Comparison of ENCODE assay signal across 31 cellular contexts in the genomic region with DNA sequence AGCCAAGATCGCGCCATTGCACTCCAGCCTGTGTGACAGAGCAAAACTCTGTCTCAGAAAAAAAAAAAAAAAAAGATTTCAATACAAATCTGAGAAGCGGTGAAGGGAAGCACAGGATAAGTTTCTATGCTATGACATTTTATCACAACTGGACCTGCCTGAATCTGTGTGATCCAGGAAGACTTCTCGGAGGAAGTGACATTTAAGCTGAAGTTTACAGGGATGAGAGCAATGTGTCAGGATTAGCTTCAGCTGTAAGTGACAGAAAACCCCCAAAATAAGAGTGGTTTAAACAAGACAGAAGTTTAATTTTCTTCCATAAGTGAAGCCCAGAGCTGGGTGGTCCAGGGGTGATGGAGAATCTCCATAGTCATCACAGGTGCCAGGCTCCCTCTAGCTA.
"Had no signal": no experiment of that assay in that cellular context is flagged by ENCODE, and none has a peak within 500 bp of the region (broad histone marks: within the 10 kb centered on the region; RNA-seq: fewer than 3 reads in every experiment).

No MANE protein-coding gene starts in this region.

- H3K9me3 Mint-ChIP-seq: activated CD4-positive, alpha-beta memory T cell treated with anti-CD3 and anti-CD28 coated beads for 36 hours; activated CD4-positive, alpha-beta T cell treated with anti-CD3 and anti-CD28 coated beads, Interleukin-2, amount 10 ng/mL, durations not matched to agents 24 days and 14 days; activated naive CD4-positive, alpha-beta T cell treated with anti-CD3 and anti-CD28 coated beads, Interleukin-2, amount 10 ng/mL, durations not matched to agents 7 days and 5 days; activated naive CD4-positive, alpha-beta T cell treated with anti-CD3 and anti-CD28 coated beads, Interleukin-2, amount 50 U/mL, for 72 hours; activated naive CD8-positive, alpha-beta T cell treated with anti-CD3 and anti-CD28 coated beads, Interleukin-2, amount 10 ng/mL, durations not matched to agents 7 days and 5 days; activated T-helper 1 cell treated with anti-CD3 and anti-CD28 coated beads, Interleukin-12 subunit alpha, Interleukin-12 subunit beta, Interleukin-2, Interleukin-4 antibody, amounts not matched to agents 30 ng/mL and 10 ng/mL and 1 ng/mL, durations not matched to agents 14 hours and 24 hours and 36 hours; central memory CD8-positive, alpha-beta T cell; dendritic cell treated with granulocyte-macrophage colony-stimulating factor and Interleukin-4, amounts not matched to agents 40 ng/mL and 50 ng/mL, for 4 days; endodermal cell had no signal

- H3K27me3 Mint-ChIP-seq: activated CD4-positive, alpha-beta T cell treated with anti-CD3 and anti-CD28 coated beads for 36 hours had no signal

- DNase-seq: activated CD4-positive, alpha-beta memory T cell treated with anti-CD3 and anti-CD28 coated beads for 36 hours; activated CD4-positive, alpha-beta T cell treated with anti-CD3 and anti-CD28 coated beads for 36 hours; activated CD4-positive, alpha-beta T cell treated with anti-CD3 and anti-CD28 coated beads, Interleukin-2, amount 10 ng/mL, durations not matched to agents 24 days and 14 days; activated CD4-positive, CD25-positive, alpha-beta regulatory T cell; activated CD4-positive, CD25-positive, alpha-beta regulatory T cell treated with anti-CD3 and anti-CD28 coated beads, Interleukin-2, amount 50 U/mL, for 72 hours; activated CD8-positive, alpha-beta memory T cell treated with anti-CD3 and anti-CD28 coated beads, Interleukin-2, amount 10 ng/mL, durations not matched to agents 7 days and 5 days; activated CD8-positive, alpha-beta memory T cell treated with anti-CD3 and anti-CD28 coated beads, Interleukin-2, amount 50 U/mL, for 4 hours; activated CD8-positive, alpha-beta T cell treated with anti-CD3 and anti-CD28 coated beads, Interleukin-2, amount 10 ng/mL, durations not matched to agents 7 days and 5 days; activated gamma-delta T cell; activated naive CD4-positive, alpha-beta T cell; activated naive CD4-positive, alpha-beta T cell treated with anti-CD3 and anti-CD28 coated beads, Interleukin-2, amount 10 ng/mL, durations not matched to agents 7 days and 5 days; activated naive CD8-positive, alpha-beta T cell treated with anti-CD3 and anti-CD28 coated beads, Interleukin-2, amount 10 ng/mL, durations not matched to agents 7 days and 5 days; activated T-cell treated with anti-CD3 and anti-CD28 coated beads, Interleukin-2, amount 50 U/mL, for 1 hour; activated T-cell treated with anti-CD3 and anti-CD28 coated beads, Interleukin-2, amount 50 U/mL, for 48 hours; brain microvascular endothelial cell; effector memory CD4-positive, alpha-beta T cell; endodermal cell; foreskin fibroblast; SW 1271; T-helper 1 cell; T-helper 2 cell had no signal

- ATAC-seq: activated CD4-positive, alpha-beta T cell treated with anti-CD3 and anti-CD28 coated beads for 36 hours; activated CD8-positive, alpha-beta memory T cell treated with anti-CD3 and anti-CD28 coated beads, Interleukin-2, amount 10 ng/mL, durations not matched to agents 7 days and 5 days; activated CD8-positive, alpha-beta T cell treated with anti-CD3 and anti-CD28 coated beads, Interleukin-2, amount 10 ng/mL, durations not matched to agents 7 days and 5 days; activated naive CD4-positive, alpha-beta T cell treated with anti-CD3 and anti-CD28 coated beads, Interleukin-2, amount 50 U/mL, for 72 hours; esophagus mucosa had no signal

- H3K4me3 Mint-ChIP-seq: activated CD4-positive, alpha-beta memory T cell treated with anti-CD3 and anti-CD28 coated beads for 36 hours; activated CD4-positive, alpha-beta T cell treated with anti-CD3 and anti-CD28 coated beads for 36 hours; activated CD4-positive, alpha-beta T cell treated with anti-CD3 and anti-CD28 coated beads, Interleukin-2, amount 10 ng/mL, durations not matched to agents 24 days and 14 days; activated CD8-positive, alpha-beta memory T cell treated with anti-CD3 and anti-CD28 coated beads, Interleukin-2, amount 10 ng/mL, durations not matched to agents 7 days and 5 days; activated CD8-positive, alpha-beta T cell treated with anti-CD3 and anti-CD28 coated beads, Interleukin-2, amount 10 ng/mL, durations not matched to agents 7 days and 5 days; activated naive CD4-positive, alpha-beta T cell treated with anti-CD3 and anti-CD28 coated beads, Interleukin-2, amount 10 ng/mL, durations not matched to agents 7 days and 5 days; activated naive CD8-positive, alpha-beta T cell treated with anti-CD3 and anti-CD28 coated beads, Interleukin-2, amount 10 ng/mL, durations not matched to agents 7 days and 5 days; activated T-helper 1 cell treated with anti-CD3 and anti-CD28 coated beads, Interleukin-12 subunit alpha, Interleukin-12 subunit beta, Interleukin-2, Interleukin-4 antibody, amounts not matched to agents 30 ng/mL and 10 ng/mL and 1 ng/mL, durations not matched to agents 14 hours and 24 hours and 36 hours; central memory CD8-positive, alpha-beta T cell; dendritic cell treated with granulocyte-macrophage colony-stimulating factor and Interleukin-4, amounts not matched to agents 40 ng/mL and 50 ng/mL, for 4 days; endodermal cell had no signal

- H3K27ac Mint-ChIP-seq: activated CD4-positive, alpha-beta memory T cell treated with anti-CD3 and anti-CD28 coated beads for 36 hours; activated CD4-positive, alpha-beta T cell treated with anti-CD3 and anti-CD28 coated beads for 36 hours; activated CD4-positive, alpha-beta T cell treated with anti-CD3 and anti-CD28 coated beads, Interleukin-2, amount 10 ng/mL, durations not matched to agents 24 days and 14 days; activated CD8-positive, alpha-beta memory T cell treated with anti-CD3 and anti-CD28 coated beads, Interleukin-2, amount 10 ng/mL, durations not matched to agents 7 days and 5 days; activated CD8-positive, alpha-beta T cell treated with anti-CD3 and anti-CD28 coated beads, Interleukin-2, amount 10 ng/mL, durations not matched to agents 7 days and 5 days; activated naive CD4-positive, alpha-beta T cell treated with anti-CD3 and anti-CD28 coated beads, Interleukin-2, amount 10 ng/mL, durations not matched to agents 7 days and 5 days; activated naive CD4-positive, alpha-beta T cell treated with anti-CD3 and anti-CD28 coated beads, Interleukin-2, amount 50 U/mL, for 72 hours; activated naive CD8-positive, alpha-beta T cell treated with anti-CD3 and anti-CD28 coated beads, Interleukin-2, amount 10 ng/mL, durations not matched to agents 7 days and 5 days; activated T-helper 1 cell treated with anti-CD3 and anti-CD28 coated beads, Interleukin-12 subunit alpha, Interleukin-12 subunit beta, Interleukin-2, Interleukin-4 antibody, amounts not matched to agents 30 ng/mL and 10 ng/mL and 1 ng/mL, durations not matched to agents 14 hours and 24 hours and 36 hours; endodermal cell had no signal

- FAIRE-seq: astrocyte, bronchial epithelial cell, frontal cortex had no signal

- H3K27ac ChIP-seq: brain microvascular endothelial cell, coronary artery, dorsolateral prefrontal cortex had no signal

- H3K36me3 ChIP-seq: brain microvascular endothelial cell had no signal

- H3K4me3 ChIP-seq: coronary artery, dorsolateral prefrontal cortex had no signal

- H3K36me3 Mint-ChIP-seq: activated CD4-positive, alpha-beta memory T cell treated with anti-CD3 and anti-CD28 coated beads for 36 hours; activated CD8-positive, alpha-beta memory T cell treated with anti-CD3 and anti-CD28 coated beads, Interleukin-2, amount 10 ng/mL, durations not matched to agents 7 days and 5 days; activated naive CD4-positive, alpha-beta T cell treated with anti-CD3 and anti-CD28 coated beads, Interleukin-2, amount 10 ng/mL, durations not matched to agents 7 days and 5 days; activated naive CD4-positive, alpha-beta T cell treated with anti-CD3 and anti-CD28 coated beads, Interleukin-2, amount 50 U/mL, for 72 hours; activated naive CD8-positive, alpha-beta T cell treated with anti-CD3 and anti-CD28 coated beads, Interleukin-2, amount 10 ng/mL, durations not matched to agents 7 days and 5 days had no signal
